ENCODE assay signal across 2 cellular contexts in the genomic region with DNA sequence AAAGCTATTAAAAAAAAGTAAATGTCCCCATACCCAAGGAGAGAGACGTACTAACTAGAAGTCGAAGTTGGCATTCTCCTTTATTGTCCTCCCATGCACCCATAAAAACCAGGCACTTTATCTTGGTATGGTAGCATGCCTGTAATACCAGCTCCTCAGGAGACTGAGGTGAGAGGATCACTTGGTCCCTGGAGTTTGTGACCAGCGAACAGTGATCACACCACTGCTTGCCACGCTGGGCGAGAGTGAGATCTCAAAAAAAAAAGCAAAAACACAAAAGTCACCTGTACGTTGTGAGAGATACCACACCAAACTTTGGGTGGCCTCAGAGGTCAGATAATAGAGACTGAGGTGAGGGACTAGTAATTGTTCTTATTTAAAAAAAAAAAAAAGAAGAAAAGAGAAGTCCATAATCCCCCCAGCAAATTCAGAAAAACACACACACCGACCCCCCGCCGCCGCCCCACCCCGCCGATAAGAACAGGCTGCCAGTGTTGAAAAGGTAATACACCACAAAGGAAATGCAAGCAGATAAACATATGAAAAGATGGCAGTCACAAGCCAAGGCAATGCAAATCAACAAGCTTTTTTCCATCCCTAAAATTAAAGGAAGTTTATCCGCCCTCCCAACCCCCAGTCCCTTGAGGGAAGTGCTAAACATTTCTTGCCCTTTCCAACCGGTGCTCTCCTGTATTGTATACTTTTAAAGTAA.
TF ChIP-seq lines count a peak whose summit lies in the region.

No MANE protein-coding gene starts in this region.

TF ChIP-seq in A549, 52 proteins besides CTCF, POLR2A, EP300 and RAD21 (continued from another document):
- TF ChIP-seq RNF2 (IDR thresholded peaks at IDR 0.05; ENCODE audit: borderline replicate concordance, low read depth) (no peak), USF2 (IDR thresholded peaks at IDR 0.05) (no peak), ESRRA (IDR thresholded peaks at IDR 0.05; ENCODE audit: borderline replicate concordance, low read length) (no peak)
- TF ChIP-seq, protein P1, sequence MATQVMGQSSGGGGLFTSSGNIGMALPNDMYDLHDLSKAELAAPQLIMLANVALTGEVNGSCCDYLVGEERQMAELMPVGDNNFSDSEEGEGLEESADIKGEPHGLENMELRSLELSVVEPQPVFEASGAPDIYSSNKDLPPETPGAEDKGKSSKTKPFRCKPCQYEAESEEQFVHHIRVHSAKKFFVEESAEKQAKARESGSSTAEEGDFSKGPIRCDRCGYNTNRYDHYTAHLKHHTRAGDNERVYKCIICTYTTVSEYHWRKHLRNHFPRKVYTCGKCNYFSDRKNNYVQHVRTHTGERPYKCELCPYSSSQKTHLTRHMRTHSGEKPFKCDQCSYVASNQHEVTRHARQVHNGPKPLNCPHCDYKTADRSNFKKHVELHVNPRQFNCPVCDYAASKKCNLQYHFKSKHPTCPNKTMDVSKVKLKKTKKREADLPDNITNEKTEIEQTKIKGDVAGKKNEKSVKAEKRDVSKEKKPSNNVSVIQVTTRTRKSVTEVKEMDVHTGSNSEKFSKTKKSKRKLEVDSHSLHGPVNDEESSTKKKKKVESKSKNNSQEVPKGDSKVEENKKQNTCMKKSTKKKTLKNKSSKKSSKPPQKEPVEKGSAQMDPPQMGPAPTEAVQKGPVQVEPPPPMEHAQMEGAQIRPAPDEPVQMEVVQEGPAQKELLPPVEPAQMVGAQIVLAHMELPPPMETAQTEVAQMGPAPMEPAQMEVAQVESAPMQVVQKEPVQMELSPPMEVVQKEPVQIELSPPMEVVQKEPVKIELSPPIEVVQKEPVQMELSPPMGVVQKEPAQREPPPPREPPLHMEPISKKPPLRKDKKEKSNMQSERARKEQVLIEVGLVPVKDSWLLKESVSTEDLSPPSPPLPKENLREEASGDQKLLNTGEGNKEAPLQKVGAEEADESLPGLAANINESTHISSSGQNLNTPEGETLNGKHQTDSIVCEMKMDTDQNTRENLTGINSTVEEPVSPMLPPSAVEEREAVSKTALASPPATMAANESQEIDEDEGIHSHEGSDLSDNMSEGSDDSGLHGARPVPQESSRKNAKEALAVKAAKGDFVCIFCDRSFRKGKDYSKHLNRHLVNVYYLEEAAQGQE (IDR thresholded peaks at IDR 0.05), result no peak

TF ChIP-seq in GM12891, 5 proteins besides CTCF, POLR2A, EP300 and RAD21 (continued from another document):
- TF ChIP-seq TAF1 (IDR thresholded peaks at IDR 0.05; ENCODE audit: low read depth, low read length) (no peak), POLR2AphosphoS5 (IDR thresholded peaks at IDR 0.05; ENCODE audit: low read depth, low read length) (no peak)
TF ChIP-seq in GM12891: peak in this region for 0.
